8 cellular contexts compared by ENCODE assay signal in genomic region chr11:65439331-65440181, GRCh38. TPM values are rescaled to one million over a fixed set of nuclear protein-coding genes. Genes with fewer than 3 reads are reported as not detected.
DNase-seq lines count a peak whose midpoint lies in the region; ATAC-seq and TF ChIP-seq lines count a peak whose summit lies in the region.

No MANE protein-coding gene starts in this region.

- H3K36me3 ChIP-seq in SU-DHL-6 (ENCODE audit: low read length), result peaks cover 10% of the 10 kb centered on the region
- H3K36me3 ChIP-seq in esophagus muscularis mucosa, result peaks cover 54 to 99% (median 75%) of the 10 kb centered on the region in 4 donors
- peaks cover 0 to 43% of the 10 kb centered on the region in 2 donors for H3K36me3 ChIP-seq in gastrocnemius medialis

- no peaks in the 10 kb centered on the region for H4K20me1 ChIP-seq in SU-DHL-6 (ENCODE audit: low read depth, low read length)

- peak overlapping the region; percentile 83 for H3K4me2 ChIP-seq in SU-DHL-6 (ENCODE audit: low read depth, low read length, poor library complexity, severe bottlenecking)

- no peaks in the 10 kb centered on the region for H3K9me2 ChIP-seq in SU-DHL-6 (replicated peaks; ENCODE audit: insufficient read depth, low read length)

- no peak for TF ChIP-seq CTCF in SU-DHL-6 (IDR thresholded peaks at IDR 0.05; ENCODE audit: insufficient read depth, low read length, poor library complexity, severe bottlenecking)
- no peak for TF ChIP-seq CTCF in esophagus muscularis mucosa (IDR thresholded peaks at IDR 0.05)
- TF ChIP-seq CTCF in gastrocnemius medialis (IDR thresholded peaks at IDR 0.05 in 4 of 5, conservative IDR thresholded peaks at IDR 0.05 in 1 of 5), result no peak
- no peak for TF ChIP-seq CTCF in GM10266 (IDR thresholded peaks at IDR 0.05; ENCODE audit: control insufficient read depth, insufficient read depth, low read depth, missing control alignments)

- no peak for TF ChIP-seq EP300 in esophagus muscularis mucosa (IDR thresholded peaks at IDR 0.05)

- H3K9me3 ChIP-seq in SU-DHL-6 (ENCODE audit: insufficient read depth, low read length), result no peaks in the 10 kb centered on the region
- no peaks in the 10 kb centered on the region for H3K9me3 ChIP-seq in esophagus muscularis mucosa
- H3K9me3 ChIP-seq in gastrocnemius medialis, result no peaks in the 10 kb centered on the region

- in situ Hi-C loops in G401 (cut with HindIII; ENCODE audit: low sequenced_read_pairs), result no loop called here
- in situ Hi-C loops in gastrocnemius medialis (cut with MboI; ENCODE audit: low sequenced_read_pairs in 4 of 4), result no loop called here

- peak overlapping the region; percentile 53 for H3K9ac ChIP-seq in SU-DHL-6 (ENCODE audit: low read length)

- peaks cover 11% of the 10 kb centered on the region for H3K79me2 ChIP-seq in SU-DHL-6 (ENCODE audit: insufficient read depth, low read length)

- intact Hi-C loops in esophagus muscularis mucosa (cut with DNase I), result no loop called here
- intact Hi-C loops in gastrocnemius medialis (cut with DNase I; ENCODE audit: low total_unique reads), result no loop called here

- peaks cover 97% of the 10 kb centered on the region for H3F3A ChIP-seq in SU-DHL-6 (ENCODE audit: insufficient read depth)

- H3K27me3 ChIP-seq in SU-DHL-6 (ENCODE audit: low read length) (no peaks in the 10 kb centered on the region), esophagus muscularis mucosa (no peaks in the 10 kb centered on the region), gastrocnemius medialis (no peaks in the 10 kb centered on the region)

- peaks cover 66 to 97% (median 96%) of the 10 kb centered on the region in 4 donors for H3K4me1 ChIP-seq in esophagus muscularis mucosa
- peaks cover 23 to 60% of the 10 kb centered on the region in 2 donors for H3K4me1 ChIP-seq in gastrocnemius medialis

- 83% methylated on average over 7 of the region's 7 CpGs for WGBS in esophagus muscularis mucosa

- H3K4me3 ChIP-seq in SU-DHL-6 (ENCODE audit: insufficient read depth, low read length, poor library complexity, severe bottlenecking), result peak overlapping the region; percentile 4
- H3K4me3 ChIP-seq in esophagus muscularis mucosa, result no peak overlapping the region
- no peak overlapping the region for H3K4me3 ChIP-seq in gastrocnemius medialis

- no peak overlapping the region for H2AFZ ChIP-seq in SU-DHL-6 (ENCODE audit: low read depth, low read length, severe bottlenecking)

- TF ChIP-seq POLR2A in esophagus muscularis mucosa (IDR thresholded peaks at IDR 0.05; ENCODE audit: low read depth) (peak; percentile 37), gastrocnemius medialis (IDR thresholded peaks at IDR 0.05) (peak in 1 of 2 donors; percentile 3), GM18505 (IDR thresholded peaks at IDR 0.05; ENCODE audit: borderline replicate concordance, extremely low read depth, insufficient read depth, insufficient read length) (no peak)

- ATAC-seq in gastrocnemius medialis, result no peak
- ATAC-seq in HG02571 (IDR thresholded peaks at IDR 0.05; ENCODE audit: unreplicated experiment), result no peak
- no peak for ATAC-seq in GM18505 (IDR thresholded peaks at IDR 0.05; ENCODE audit: unreplicated experiment)

- H3K27ac ChIP-seq in SU-DHL-6 (ENCODE audit: low read depth, low read length), result peak overlapping the region; percentile 98
- H3K27ac ChIP-seq in esophagus muscularis mucosa (replicated peaks in 1 of 4), result peak overlapping the region; percentile 50 to 78 (median 76)
- peak overlapping the region; percentile 98 to 100 (median 100) for H3K27ac ChIP-seq in gastrocnemius medialis

- peak; percentile 6 for DNase-seq in G401 (ENCODE audit: low spot score)
- peak; percentile 79 for DNase-seq in esophagus muscularis mucosa (ENCODE audit: extremely low spot score)
- DNase-seq in gastrocnemius medialis, result peak in 1 of 2 donors; percentile 24
- DNase-seq in GM10266 (ENCODE audit: extremely low spot score), result no peak
- DNase-seq in SKM-1 (lab: John Stamatoyannopoulos, UW; ENCODE audit: unreplicated experiment), result no peak

RNA-seq across cellular contexts. Expression of gene NEAT1, which starts 17.0 kb away (rescaled TPM):
- 4.4 and 12.4 TPM in 2 replicates for total RNA-seq in G401 (2014; rRNA removed; shearing (Covaris generic))
- total RNA-seq in esophagus muscularis mucosa (100 to 1,000 TPM in 2 of 4 donors, 10 to 100 TPM in 2; 42.8 to 181 (median 96.0) TPM), gastrocnemius medialis (100 to 1,000 TPM in 1 of 4 donors, 10 to 100 TPM in 3; 24.1 to 472 (median 32.8) TPM)

RNA-seq across cellular contexts. Expression of gene FRMD8, which starts 53.1 kb away (rescaled TPM):
- 31.1 and 40.1 TPM in 2 replicates for total RNA-seq in G401 (2014; rRNA removed; shearing (Covaris generic))
- total RNA-seq in esophagus muscularis mucosa (10 to 100 TPM; 30.4 to 37.3 (median 34.7) TPM), gastrocnemius medialis (10 to 100 TPM; 11.5 to 51.7 (median 20.1) TPM)

RNA-seq across cellular contexts. Expression of gene SLC25A45, which starts 57.1 kb away (rescaled TPM):
- 1.1 TPM in 1 of 2 replicates, not detected in the other for total RNA-seq in G401 (2014; rRNA removed; shearing (Covaris generic))
- total RNA-seq in esophagus muscularis mucosa, result 10 to 100 TPM in 1 of 4 donors, 1 to 10 TPM in 3; 4.6 to 11.3 (median 5.9) TPM
- total RNA-seq in gastrocnemius medialis, result 10 to 100 TPM in 1 of 4 donors, 1 to 10 TPM in 3; 2.6 to 12.4 (median 5.6) TPM

RNA-seq across cellular contexts. Expression of gene MALAT1, which starts 59.3 kb away (rescaled TPM):
- total RNA-seq in G401 (2014; rRNA removed; shearing (Covaris generic)), result 166 and 288 TPM in 2 replicates
- over 10,000 TPM in 1 of 4 donors, 1,000 to 10,000 TPM in 3; 2,724 to 15,405 (median 5,373) TPM for total RNA-seq in esophagus muscularis mucosa
- total RNA-seq in gastrocnemius medialis, result 1,000 to 10,000 TPM in 3 of 4 donors, 100 to 1,000 TPM in 1; 874 to 6,745 (median 1,938) TPM

Comparison
In these comparisons a context has a peak if more than half of its experiments do, and no peak if none do; other contexts are left out.
1. DNase-seq: peak in G401 (single experiment) and esophagus muscularis mucosa (single experiment); none in GM10266 (single experiment) and SKM-1 (single experiment).
2. Peak in every context shown above with its lines, with median percentiles within 50 percentile points of each other: H3K27ac ChIP-seq.